Comparison of ENCODE assay signal across 16 cellular contexts in genomic region chr21:45408271-45408791, GRCh38. TPM values are rescaled to one million over a fixed set of nuclear protein-coding genes. Genes with fewer than 3 reads are reported as not detected.
DNase-seq lines count a peak whose midpoint lies in the region; ATAC-seq and TF ChIP-seq lines count a peak whose summit lies in the region.
"Had no signal": no experiment of that assay in that cellular context is flagged by ENCODE, and none has a peak within 500 bp of the region (broad histone marks: within the 10 kb centered on the region; RNA-seq: fewer than 3 reads in every experiment).

No MANE protein-coding gene starts in this region.

- H3K36me3 ChIP-seq in PC-3 (ENCODE audit: low read depth, low read length) (no peaks in the 10 kb centered on the region), endodermal cell (ENCODE audit: control insufficient read depth, insufficient read depth, low read length) (peaks cover 37% of the 10 kb centered on the region), right lobe of liver (no peaks in the 10 kb centered on the region), thymus (ENCODE audit: control insufficient read depth, insufficient read depth) (no peaks in the 10 kb centered on the region)
- H3K36me3 ChIP-seq: BLaER1 treated with 17β-estradiol and CSF1 and Interleukin-3, amounts not matched to agents 10 nM and 100 nM; left lung had no signal

- intact Hi-C loops in PC-3 (cut with micrococcal nuclease): no loop called here
- intact Hi-C loops in right lobe of liver (cut with DNase I): loop anchor here in 1 of 2 donors (10.0 kb wide), 1 partner anchor 74 kb away; no protein-coding TSS in a partner anchor
- intact Hi-C loops in activated CD4-positive, alpha-beta T cell treated with anti-CD3 and anti-CD28 coated beads for 36 hours (cut with DNase I, micrococcal nuclease): loop anchor here in 1 of 2 experiments (5.0 kb wide), 1 partner anchor 184 kb away; no protein-coding TSS in a partner anchor

- 76 to 89% methylated on average over 3 to 8 of the region's 10 CpGs for WGBS in endodermal cell (ENCODE audit: insufficient coverage in 1 of 2, insufficient read length in 1 of 2), 2 experiments
- 68% methylated on average over 5 of the region's 10 CpGs for whole genome bisulfite sequencing in right lobe of liver (ENCODE audit: insufficient coverage, low coverage, low lambda C conversion rate, missing lambda C conversion rate)
- WGBS in thymus: 79% methylated on average over 10 of the region's 10 CpGs

- H3K9me2 ChIP-seq in PC-3 (replicated peaks; ENCODE audit: low read length): no peaks in the 10 kb centered on the region

- peaks cover 60% of the 10 kb centered on the region for H3K4me1 Mint-ChIP-seq in endodermal cell
- peaks cover 13% of the 10 kb centered on the region for H3K4me1 Mint-ChIP-seq in activated CD4-positive, alpha-beta T cell treated with anti-CD3 and anti-CD28 coated beads for 36 hours
- peaks cover 8% of the 10 kb centered on the region for H3K4me1 Mint-ChIP-seq in activated CD8-positive, alpha-beta memory T cell treated with anti-CD3 and anti-CD28 coated beads, Interleukin-2, amount 10 ng/mL, durations not matched to agents 7 days and 5 days

- H2AFZ ChIP-seq in PC-3 (ENCODE audit: low read length): no peak overlapping the region

- peaks cover 40% of the 10 kb centered on the region for H3K4me1 ChIP-seq in PC-3 (ENCODE audit: insufficient read depth, low read length)
- H3K4me1 ChIP-seq in endodermal cell (ENCODE audit: control insufficient read depth, insufficient read depth, low read length): peaks cover 17% of the 10 kb centered on the region
- H3K4me1 ChIP-seq in right lobe of liver: peaks cover 0 to 31% (median 13%) of the 10 kb centered on the region in 4 donors
- peaks cover 3% of the 10 kb centered on the region for H3K4me1 ChIP-seq in thymus (ENCODE audit: control insufficient read depth, insufficient read depth, low read length)

- peaks cover 26% of the 10 kb centered on the region for H3K36me3 Mint-ChIP-seq in endodermal cell (ENCODE audit: low read depth)
- no peaks in the 10 kb centered on the region for H3K36me3 Mint-ChIP-seq in activated CD4-positive, alpha-beta T cell treated with anti-CD3 and anti-CD28 coated beads for 36 hours (ENCODE audit: low read depth)
- peaks cover 2% of the 10 kb centered on the region for H3K36me3 Mint-ChIP-seq in activated CD8-positive, alpha-beta memory T cell treated with anti-CD3 and anti-CD28 coated beads, Interleukin-2, amount 10 ng/mL, durations not matched to agents 7 days and 5 days

- peaks cover 8% of the 10 kb centered on the region for H3K27me3 Mint-ChIP-seq in endodermal cell (ENCODE audit: insufficient read depth)
- H3K27me3 Mint-ChIP-seq in activated CD4-positive, alpha-beta T cell treated with anti-CD3 and anti-CD28 coated beads for 36 hours: peaks cover 26% of the 10 kb centered on the region
- H3K27me3 Mint-ChIP-seq in activated CD8-positive, alpha-beta memory T cell treated with anti-CD3 and anti-CD28 coated beads, Interleukin-2, amount 10 ng/mL, durations not matched to agents 7 days and 5 days: peaks cover 35% of the 10 kb centered on the region

- peak overlapping the region; percentile 72 for H3K4me3 Mint-ChIP-seq in endodermal cell
- H3K4me3 Mint-ChIP-seq in activated CD4-positive, alpha-beta T cell treated with anti-CD3 and anti-CD28 coated beads for 36 hours: no peak overlapping the region
- H3K4me3 Mint-ChIP-seq in activated CD8-positive, alpha-beta memory T cell treated with anti-CD3 and anti-CD28 coated beads, Interleukin-2, amount 10 ng/mL, durations not matched to agents 7 days and 5 days: no peak overlapping the region

- H3K27ac Mint-ChIP-seq in endodermal cell: peak overlapping the region; percentile 52
- H3K27ac Mint-ChIP-seq in activated CD4-positive, alpha-beta T cell treated with anti-CD3 and anti-CD28 coated beads for 36 hours: no peak overlapping the region
- H3K27ac Mint-ChIP-seq in activated CD8-positive, alpha-beta memory T cell treated with anti-CD3 and anti-CD28 coated beads, Interleukin-2, amount 10 ng/mL, durations not matched to agents 7 days and 5 days: no peak overlapping the region
- H3K27ac Mint-ChIP-seq: naive B cell had no signal

- H3K27me3 ChIP-seq in PC-3 (ENCODE audit: low read length) (no peaks in the 10 kb centered on the region), endodermal cell (ENCODE audit: control insufficient read depth, insufficient read depth, low read length, poor library complexity, severe bottlenecking) (peaks cover under 1% of the 10 kb centered on the region), right lobe of liver (no peaks in the 10 kb centered on the region), thymus (ENCODE audit: control insufficient read depth, insufficient read depth) (peaks cover 45% of the 10 kb centered on the region)

- H3K79me2 ChIP-seq in PC-3 (ENCODE audit: low read length): peaks cover 56% of the 10 kb centered on the region

- DNase-seq in PC-3: no peak
- peak; percentile 71 for DNase-seq in endodermal cell
- DNase-seq in right lobe of liver: peak in 2 of 3 donors; percentile 15 to 42
- no peak for DNase-seq in activated CD4-positive, alpha-beta T cell treated with anti-CD3 and anti-CD28 coated beads for 36 hours
- no peak for DNase-seq in activated CD8-positive, alpha-beta memory T cell treated with anti-CD3 and anti-CD28 coated beads, Interleukin-2, amount 10 ng/mL, durations not matched to agents 7 days and 5 days
- DNase-seq: activated naive CD4-positive, alpha-beta T cell; effector CD4-positive, alpha-beta T cell; Karpas-422; naive B cell; NCI-H1436 treated with DMSO at 0.1 percent for 48 hours; NCI-H510A; stimulated activated CD4-positive, alpha-beta T cell treated with anti-CD3 and anti-CD28 coated beads, Interleukin-2, amount 100 ng/mL, for 48 hours had no signal

- H3K9ac ChIP-seq in PC-3 (ENCODE audit: low read length): no peak overlapping the region
- no peak overlapping the region for H3K9ac ChIP-seq in endodermal cell (ENCODE audit: extremely low read depth, low read length, poor library complexity, severe bottlenecking)
- H3K9ac ChIP-seq: BLaER1 treated with 17β-estradiol and CSF1 and Interleukin-3, amounts not matched to agents 10 nM and 100 nM had no signal

- H3K4me2 ChIP-seq in PC-3 (ENCODE audit: low read length): peak overlapping the region; percentile 88

- POLR2A ChIA-PET in PC-3 (lab: Charles Lee; ENCODE audit: unreplicated experiment): no interaction called here
- POLR2A ChIA-PET in activated CD4-positive, alpha-beta T cell treated with anti-CD3 and anti-CD28 coated beads for 36 hours (lab: Charles Lee): no interaction called here

- TF ChIP-seq CTCF in PC-3 (conservative IDR thresholded peaks at IDR 0.05; ENCODE audit: low read depth, low read length): no peak
- TF ChIP-seq CTCF in endodermal cell (conservative IDR thresholded peaks at IDR 0.05): no peak
- TF ChIP-seq CTCF in right lobe of liver (IDR thresholded peaks at IDR 0.05): no peak

- TF ChIP-seq POLR2A in right lobe of liver (IDR thresholded peaks at IDR 0.05): no peak

- no peaks in the 10 kb centered on the region for H3F3A ChIP-seq in PC-3 (ENCODE audit: low read length, unreplicated experiment)

- H3K9me3 ChIP-seq in PC-3 (ENCODE audit: low read length) (no peaks in the 10 kb centered on the region), endodermal cell (ENCODE audit: control insufficient read depth, low read length) (no peaks in the 10 kb centered on the region), right lobe of liver (no peaks in the 10 kb centered on the region), thymus (ENCODE audit: control insufficient read depth) (peaks cover 1% of the 10 kb centered on the region)
- H3K9me3 ChIP-seq: BLaER1 treated with 17β-estradiol and CSF1 and Interleukin-3, amounts not matched to agents 10 nM and 100 nM; left lung had no signal

- no peaks in the 10 kb centered on the region for H3K9me3 Mint-ChIP-seq in endodermal cell
- H3K9me3 Mint-ChIP-seq in activated CD4-positive, alpha-beta T cell treated with anti-CD3 and anti-CD28 coated beads for 36 hours (ENCODE audit: low read depth): no peaks in the 10 kb centered on the region
- H3K9me3 Mint-ChIP-seq in activated CD8-positive, alpha-beta memory T cell treated with anti-CD3 and anti-CD28 coated beads, Interleukin-2, amount 10 ng/mL, durations not matched to agents 7 days and 5 days (ENCODE audit: low read depth): no peaks in the 10 kb centered on the region

- peak overlapping the region; percentile 35; the same call in 1 of the 2 replicates for H3K4me3 ChIP-seq in PC-3 (ENCODE audit: low read length)
- peak overlapping the region; percentile 95 for H3K4me3 ChIP-seq in endodermal cell (ENCODE audit: low read length)
- H3K4me3 ChIP-seq in right lobe of liver: no peak overlapping the region
- H3K4me3 ChIP-seq in thymus (ENCODE audit: low read length): no peak overlapping the region
- H3K4me3 ChIP-seq: BLaER1 treated with 17β-estradiol and CSF1 and Interleukin-3, amounts not matched to agents 10 nM and 100 nM; left lung had no signal

- CTCF ChIA-PET in PC-3 (lab: Charles Lee): no interaction called here
- CTCF ChIA-PET in activated CD4-positive, alpha-beta T cell treated with anti-CD3 and anti-CD28 coated beads for 36 hours (lab: Charles Lee): no interaction called here
- CTCF ChIA-PET in activated CD8-positive, alpha-beta memory T cell treated with anti-CD3 and anti-CD28 coated beads, Interleukin-2, amount 10 ng/mL, durations not matched to agents 7 days and 5 days (lab: Charles Lee): no interaction called here

- peaks cover 5% of the 10 kb centered on the region; the same call in 1 of the 2 replicates for H4K20me1 ChIP-seq in PC-3 (ENCODE audit: low read length)

- no peak for ATAC-seq in PC-3
- ATAC-seq in right lobe of liver: no peak
- no peak for ATAC-seq in activated CD4-positive, alpha-beta T cell treated with anti-CD3 and anti-CD28 coated beads for 36 hours
- no peak for ATAC-seq in activated CD8-positive, alpha-beta memory T cell treated with anti-CD3 and anti-CD28 coated beads, Interleukin-2, amount 10 ng/mL, durations not matched to agents 7 days and 5 days
- ATAC-seq in HG03039 (IDR thresholded peaks at IDR 0.05; ENCODE audit: unreplicated experiment): no peak
- ATAC-seq: left lung had no signal

- BruUV-seq in PC-3 (replicated peaks; lab: Mats Ljungman, UMichigan): no TSS peak

- H3K27ac ChIP-seq in PC-3 (ENCODE audit: low read length) (no peak overlapping the region), endodermal cell (ENCODE audit: low read depth, low read length) (no peak overlapping the region), right lobe of liver (no peak overlapping the region), thymus (ENCODE audit: low read depth) (peak overlapping the region; percentile 21)
- H3K27ac ChIP-seq: BLaER1 treated with 17β-estradiol and CSF1 and Interleukin-3, amounts not matched to agents 10 nM and 100 nM; left lung had no signal

RNA-seq across cellular contexts. Expression of gene COL18A1, which starts 3.4 kb away (rescaled TPM):
- total RNA-seq in PC-3 (2014; rRNA removed): 77.0 and 85.5 TPM in 2 replicates
- total RNA-seq in endodermal cell: 100 to 1,000 TPM; 332 to 398 TPM
- 216 TPM for polyA plus RNA-seq in endodermal cell (2013, experiment 1 of 2)
- polyA plus RNA-seq in endodermal cell (2013, experiment 2 of 2): 213 TPM
- total RNA-seq in right lobe of liver: 100 to 1,000 TPM; 261 to 487 (median 297) TPM
- 58.6 TPM for polyA plus RNA-seq in thymus
- 1 to 10 TPM; 8.0 to 8.8 TPM for total RNA-seq in activated CD4-positive, alpha-beta T cell treated with anti-CD3 and anti-CD28 coated beads for 36 hours
- 1 to 10 TPM; 5.2 to 7.3 TPM for total RNA-seq in activated CD8-positive, alpha-beta memory T cell treated with anti-CD3 and anti-CD28 coated beads, Interleukin-2, amount 10 ng/mL, durations not matched to agents 7 days and 5 days

Comparison
In these comparisons a context has a peak if more than half of its experiments do, and no peak if none do; other contexts are left out.
1. DNase-seq: peak in endodermal cell (single experiment) and right lobe of liver (2 of 3); none in PC-3 (single experiment), activated CD4-positive, alpha-beta T cell treated with anti-CD3 and anti-CD28 coated beads for 36 hours (single experiment) and activated CD8-positive, alpha-beta memory T cell treated with anti-CD3 and anti-CD28 coated beads, Interleukin-2, amount 10 ng/mL, durations not matched to agents 7 days and 5 days (single experiment).
2. H3K4me3 ChIP-seq: peak in PC-3 (single experiment) and endodermal cell (single experiment); none in right lobe of liver (0 of 3) and thymus (single experiment).